In genomic region chr6:107459283-107460073, GRCh38 we compare ENCODE assay signal across 1 cellular context.
TF ChIP-seq lines count a peak whose summit lies in the region.

Gene PDSS2, minus strand, starts transcription at chr6:107459564. Its CDS starts 279 bp downstream, at chr6:107459285.

TF ChIP-seq in HepG2, 621 proteins besides CTCF, POLR2A, EP300 and RAD21 (continued from another document):
- TF ChIP-seq PRDM10 (CRISPR knock-in tag; IDR thresholded peaks at IDR 0.05; ENCODE audit: low read depth) (peak; percentile 63; the same call in 1 of the 2 replicates), NFKB2 (CRISPR knock-in tag; IDR thresholded peaks at IDR 0.05; ENCODE audit: borderline replicate concordance) (peak; percentile 86; the same call in 1 of the 2 replicates), MXD3 (CRISPR knock-in tag; IDR thresholded peaks at IDR 0.05) (0 out of 2 replicates have a peak, but pooled peaks have one; percentile 62), MAF1 (CRISPR knock-in tag; IDR thresholded peaks at IDR 0.05; ENCODE audit: borderline replicate concordance) (peak; percentile 45; the same call in 1 of the 2 replicates), PPARG (CRISPR knock-in tag; conservative IDR thresholded peaks at IDR 0.05) (peak; percentile 74; the same call in 1 of the 2 replicates), IKZF4 (CRISPR knock-in tag; IDR thresholded peaks at IDR 0.05; ENCODE audit: borderline replicate concordance, low read depth, not compliant biosample characterization) (peak; percentile 66), ARID4A (CRISPR knock-in tag; IDR thresholded peaks at IDR 0.05; ENCODE audit: borderline replicate concordance) (peak; percentile 77; the same call in 1 of the 2 replicates), ZNF670 (CRISPR knock-in tag; IDR thresholded peaks at IDR 0.05; ENCODE audit: borderline replicate concordance) (peak; percentile 54; the same call in 1 of the 2 replicates), SAFB2 (CRISPR knock-in tag; IDR thresholded peaks at IDR 0.05; ENCODE audit: borderline replicate concordance, low read depth) (peak; percentile 59; the same call in 1 of the 2 replicates), CAMTA2 (CRISPR knock-in tag; IDR thresholded peaks at IDR 0.05; ENCODE audit: borderline replicate concordance) (peak; percentile 89), ZNF510 (CRISPR knock-in tag; IDR thresholded peaks at IDR 0.05; ENCODE audit: low read depth) (peak; percentile 98; the same call in 1 of the 2 replicates), ZNF142 (CRISPR knock-in tag; IDR thresholded peaks at IDR 0.05) (0 out of 2 replicates have a peak, but pooled peaks have one; percentile 7), HMG20A (CRISPR knock-in tag; IDR thresholded peaks at IDR 0.05; ENCODE audit: borderline replicate concordance) (peak; percentile 23; the same call in 1 of the 2 replicates), ZFP1 (CRISPR knock-in tag; IDR thresholded peaks at IDR 0.05) (peak; percentile 65), E2F1 (CRISPR knock-in tag; IDR thresholded peaks at IDR 0.05) (peak; percentile 26), NR2C2 (CRISPR knock-in tag; IDR thresholded peaks at IDR 0.05; ENCODE audit: borderline replicate concordance) (peak; percentile 95), ATF4 (CRISPR knock-in tag; IDR thresholded peaks at IDR 0.05) (peak in 1 of 2 experiments; percentile 33; a peak in 2 of 4 replicates), ZNF589 (CRISPR knock-in tag; conservative IDR thresholded peaks at IDR 0.05) (peak; percentile 42; the same call in 1 of the 2 replicates), UBTF (CRISPR knock-in tag; IDR thresholded peaks at IDR 0.05) (peak; percentile 88), ZSCAN31 (CRISPR knock-in tag; IDR thresholded peaks at IDR 0.05; ENCODE audit: low read depth) (peak; percentile 62), ZNF274 (CRISPR knock-in tag; IDR thresholded peaks at IDR 0.05) (no peak), ZNF547 (CRISPR knock-in tag; IDR thresholded peaks at IDR 0.05) (0 out of 2 replicates have a peak, but pooled peaks have one; percentile 2)
TF ChIP-seq in HepG2: peak in this region for 318.
